Comparison of ENCODE assay signal across 9 cellular contexts in the genomic region with DNA sequence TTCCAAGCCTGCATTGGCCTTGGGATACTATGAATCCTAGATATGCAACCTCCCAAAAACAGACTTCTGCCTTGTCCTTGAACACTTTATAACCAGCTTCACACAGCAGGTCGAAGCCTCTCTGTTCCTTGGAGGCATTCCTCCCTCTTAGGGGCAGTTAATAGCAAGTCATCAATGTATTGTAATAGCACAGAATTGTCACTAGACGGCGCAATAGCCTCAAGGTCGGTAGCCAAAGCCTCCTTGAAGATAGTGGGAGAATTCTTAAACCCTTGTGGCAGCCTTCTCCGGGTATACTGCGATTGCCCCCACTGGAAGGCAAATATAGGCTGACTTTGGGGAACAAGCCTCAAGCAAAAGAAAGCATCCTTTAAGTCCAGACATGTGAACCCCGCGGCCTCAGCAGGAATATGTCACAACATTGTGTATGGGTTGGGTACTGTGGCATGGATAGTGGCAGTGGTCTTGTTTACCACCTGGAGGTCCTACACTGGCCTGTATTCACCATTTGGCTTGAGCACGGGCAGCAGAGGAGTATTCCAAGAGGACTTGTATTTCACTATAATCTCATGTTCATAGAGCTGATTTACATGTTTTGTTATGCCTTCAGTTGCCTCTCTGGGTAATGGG.
A peak's percentile ranks its signal among the peaks of the same experiment; 100 is the strongest.
DNase-seq lines count a peak whose midpoint lies in the region; ATAC-seq and TF ChIP-seq lines count a peak whose summit lies in the region.
"Had no signal": no experiment of that assay in that cellular context is flagged by ENCODE, and none has a peak within 500 bp of the region (broad histone marks: within the 10 kb centered on the region; RNA-seq: fewer than 3 reads in every experiment).

No MANE protein-coding gene starts in this region.

- TF ChIP-seq CTCF in foreskin keratinocyte (conservative IDR thresholded peaks at IDR 0.05), result peak; percentile 55
- peak; percentile 32 for TF ChIP-seq CTCF in parathyroid adenoma (IDR thresholded peaks at IDR 0.05)

- H3K4me1 Mint-ChIP-seq in T-helper 17 cell, result no peaks in the 10 kb centered on the region
- no peaks in the 10 kb centered on the region for H3K4me1 Mint-ChIP-seq in stimulated activated memory B cell treated with anti-CD40 and anti-IgM and Interleukin-4, amounts not matched to agents 10 μg/mL and 1 μg/mL and 100 μg/mL, for 72 hours

- H3K9me3 Mint-ChIP-seq in stimulated activated memory B cell treated with anti-CD40 and anti-IgM and Interleukin-4, amounts not matched to agents 10 μg/mL and 1 μg/mL and 100 μg/mL, for 72 hours, result peaks cover 3% of the 10 kb centered on the region

- peaks cover 31% of the 10 kb centered on the region for H3K27me3 Mint-ChIP-seq in T-helper 17 cell
- H3K27me3 Mint-ChIP-seq in stimulated activated memory B cell treated with anti-CD40 and anti-IgM and Interleukin-4, amounts not matched to agents 10 μg/mL and 1 μg/mL and 100 μg/mL, for 72 hours, result peaks cover 18% of the 10 kb centered on the region

- peaks cover 3% of the 10 kb centered on the region for H3K36me3 Mint-ChIP-seq in T-helper 17 cell (ENCODE audit: low read depth)
- H3K36me3 Mint-ChIP-seq in stimulated activated memory B cell treated with anti-CD40 and anti-IgM and Interleukin-4, amounts not matched to agents 10 μg/mL and 1 μg/mL and 100 μg/mL, for 72 hours, result no peaks in the 10 kb centered on the region

- H3K27me3 ChIP-seq in foreskin keratinocyte (no peaks in the 10 kb centered on the region), parathyroid adenoma (ENCODE audit: control insufficient read depth, insufficient read depth, low read length) (no peaks in the 10 kb centered on the region)
- H3K27me3 ChIP-seq: BLaER1 had no signal

- no peaks in the 10 kb centered on the region for H3K9me3 ChIP-seq in T-helper 17 cell (ENCODE audit: control insufficient read depth, low read length, poor library complexity, severe bottlenecking)
- no peaks in the 10 kb centered on the region for H3K9me3 ChIP-seq in parathyroid adenoma (ENCODE audit: control insufficient read depth, low read length)

- H3K27ac Mint-ChIP-seq in T-helper 17 cell, result no peak overlapping the region
- no peak overlapping the region for H3K27ac Mint-ChIP-seq in stimulated activated memory B cell treated with anti-CD40 and anti-IgM and Interleukin-4, amounts not matched to agents 10 μg/mL and 1 μg/mL and 100 μg/mL, for 72 hours

- H3K4me1 ChIP-seq in foreskin keratinocyte, result no peaks in the 10 kb centered on the region
- H3K4me1 ChIP-seq in parathyroid adenoma, result no peaks in the 10 kb centered on the region
- H3K4me1 ChIP-seq: BLaER1 had no signal

- ATAC-seq in T-helper 17 cell (peak; percentile 45), foreskin keratinocyte (no peak)
- no peak for ATAC-seq in stimulated activated memory B cell treated with anti-CD40 and anti-IgM and Interleukin-4, amounts not matched to agents 10 μg/mL and 1 μg/mL and 100 μg/mL, for 72 hours

- H3K4me3 Mint-ChIP-seq in T-helper 17 cell, result no peak overlapping the region
- H3K4me3 Mint-ChIP-seq in stimulated activated memory B cell treated with anti-CD40 and anti-IgM and Interleukin-4, amounts not matched to agents 10 μg/mL and 1 μg/mL and 100 μg/mL, for 72 hours, result no peak overlapping the region

- H3K27ac ChIP-seq in foreskin keratinocyte, result no peak overlapping the region
- H3K27ac ChIP-seq in parathyroid adenoma, result no peak overlapping the region
- H3K27ac ChIP-seq: BLaER1 had no signal

- H3K36me3 ChIP-seq in parathyroid adenoma (ENCODE audit: control insufficient read depth, insufficient read depth, low read length), result no peaks in the 10 kb centered on the region
- H3K36me3 ChIP-seq: BLaER1 had no signal

- DNase-seq in NCI-H1436 (lab: John Stamatoyannopoulos, UW) (peak; percentile 1), NCI-H1436 treated with DMSO at 0.1 percent for 48 hours (lab: John Stamatoyannopoulos, UW) (no peak), T-helper 17 cell (no peak), foreskin keratinocyte (peak in 1 of 2 donors; percentile 31), GF-D8 (lab: John Stamatoyannopoulos, UW) (no peak)
- peak; percentile 64 for DNase-seq in Jurkat, Clone E6-1 (ENCODE audit: low read depth, low spot score)

- H3K9ac ChIP-seq in parathyroid adenoma, result no peak overlapping the region
- H3K9ac ChIP-seq: BLaER1 had no signal

- H3K4me3 ChIP-seq in Jurkat, Clone E6-1 (ENCODE audit: low read length), result no peak overlapping the region
- no peak overlapping the region for H3K4me3 ChIP-seq in parathyroid adenoma (ENCODE audit: low read depth, low read length)
- H3K4me3 ChIP-seq: BLaER1 had no signal

- H3K79me2 ChIP-seq in parathyroid adenoma, result no peaks in the 10 kb centered on the region

- H2AFZ ChIP-seq in parathyroid adenoma, result no peak overlapping the region

- H3K4me2 ChIP-seq in parathyroid adenoma (ENCODE audit: low read length), result no peak overlapping the region
- H3K4me2 ChIP-seq: BLaER1 had no signal

Comparison
In these comparisons a context has a peak if more than half of its experiments do, and no peak if none do; other contexts are left out.
1. DNase-seq: peak in NCI-H1436 (single experiment) and Jurkat, Clone E6-1 (single experiment); none in NCI-H1436 treated with DMSO at 0.1 percent for 48 hours (single experiment), T-helper 17 cell (0 of 3) and GF-D8 (single experiment).